33 cellular contexts compared by ENCODE assay signal in the genomic region with DNA sequence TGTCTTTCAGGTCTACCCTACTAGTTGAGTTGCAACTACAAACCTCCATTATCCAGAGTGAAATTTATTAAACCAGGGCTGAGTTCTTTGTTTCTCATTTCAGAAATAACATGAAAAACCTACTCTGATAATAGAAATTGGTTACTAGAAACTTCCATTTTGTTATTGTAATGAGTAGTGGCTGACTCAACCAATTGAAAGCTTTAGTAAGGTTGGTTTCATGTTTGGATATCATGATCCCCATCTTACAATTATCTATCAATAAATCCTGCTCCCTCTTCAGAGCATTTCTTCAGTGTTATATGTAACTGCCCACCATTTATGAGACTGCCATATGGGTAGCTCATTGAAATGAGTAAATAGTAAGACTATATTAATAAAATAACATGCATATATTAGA. TPM values are rescaled to one million over a fixed set of nuclear protein-coding genes. Genes with fewer than 3 reads are reported as not detected.
"Had no signal": no experiment of that assay in that cellular context is flagged by ENCODE, and none has a peak within 500 bp of the region (broad histone marks: within the 10 kb centered on the region; RNA-seq: fewer than 3 reads in every experiment).

No MANE protein-coding gene starts in this region.

- FAIRE-seq: RCC 7860 had no signal

- H3K27ac ChIP-seq: brain microvascular endothelial cell, PC-9, RWPE1, VCaP had no signal

- DNase-seq: activated B cell treated with CpG ODN at 0.5 μM for 24 hours; activated CD4-positive, alpha-beta T cell treated with anti-CD3 and anti-CD28 coated beads, Interleukin-2, amount 10 ng/mL, durations not matched to agents 24 days and 14 days; activated CD4-positive, alpha-beta T cell treated with anti-CD3 and anti-CD28 coated beads, Interleukin-2, amount 50 U/mL, for 4 hours; activated effector memory CD4-positive, alpha-beta T cell treated with Interleukin-2 at 50 U/mL for 16 hours; activated naive CD4-positive, alpha-beta T cell treated with anti-CD3 and anti-CD28 coated beads, Interleukin-2, amount 10 ng/mL, durations not matched to agents 7 days and 5 days; activated naive CD8-positive, alpha-beta T cell treated with anti-CD3 and anti-CD28 coated beads, Interleukin-2, amount 50 U/mL, for 24 hours; activated T-cell treated with anti-CD3 and anti-CD28 coated beads, Interleukin-2, amount 50 U/mL, for 1 hour; anterior cingulate cortex; brain microvascular endothelial cell; central memory CD4-positive, alpha-beta T cell; NCI-H1417; NCI-H146; NCI-H187; NCI-H2029 treated with DMSO at 0.1 percent for 48 hours; NCI-H2107; NCI-H2171; NCI-H510A; NCI-H526; NCI-H748 treated with DMSO at 0.1 percent for 48 hours; NK-92 treated with Interleukin-12 subunit alpha and Interleukin-12 subunit beta, amount 100 ng/mL, for 24 hours; PC-9; SIG-M5; T-cell; T-helper 2 cell; T-helper 9 cell had no signal

- H3K9me3 Mint-ChIP-seq: activated B cell treated with CpG ODN at 0.5 μM for 24 hours; activated naive CD4-positive, alpha-beta T cell treated with anti-CD3 and anti-CD28 coated beads, Interleukin-2, amount 10 ng/mL, durations not matched to agents 7 days and 5 days; T-cell had no signal

- H3K27me3 ChIP-seq: brain microvascular endothelial cell had no signal

- H3K27me3 Mint-ChIP-seq: activated B cell treated with CpG ODN at 0.5 μM for 24 hours; activated CD4-positive, alpha-beta T cell treated with anti-CD3 and anti-CD28 coated beads, Interleukin-2, amount 10 ng/mL, durations not matched to agents 24 days and 14 days; activated naive CD4-positive, alpha-beta T cell treated with anti-CD3 and anti-CD28 coated beads, Interleukin-2, amount 10 ng/mL, durations not matched to agents 7 days and 5 days; activated naive CD8-positive, alpha-beta T cell; activated naive CD8-positive, alpha-beta T cell treated with anti-CD3 and anti-CD28 coated beads, Interleukin-2, amount 50 U/mL, for 24 hours; T-cell had no signal

- H3K36me3 ChIP-seq: brain microvascular endothelial cell had no signal

- H3K27ac Mint-ChIP-seq: activated B cell treated with CpG ODN at 0.5 μM for 24 hours; activated CD4-positive, alpha-beta T cell treated with anti-CD3 and anti-CD28 coated beads, Interleukin-2, amount 10 ng/mL, durations not matched to agents 24 days and 14 days; activated naive CD4-positive, alpha-beta T cell treated with anti-CD3 and anti-CD28 coated beads, Interleukin-2, amount 10 ng/mL, durations not matched to agents 7 days and 5 days; activated naive CD8-positive, alpha-beta T cell treated with anti-CD3 and anti-CD28 coated beads, Interleukin-2, amount 50 U/mL, for 24 hours; activated T-helper 1 cell treated with anti-CD3 and anti-CD28 coated beads, Interleukin-12 subunit alpha, Interleukin-12 subunit beta, Interleukin-2, Interleukin-4 antibody, amounts not matched to agents 30 ng/mL and 10 ng/mL and 1 ng/mL, durations not matched to agents 14 hours and 24 hours and 36 hours; T-cell had no signal

- H3K4me3 ChIP-seq: PC-9 had no signal

- ATAC-seq: activated naive CD8-positive, alpha-beta T cell treated with anti-CD3 and anti-CD28 coated beads, Interleukin-2, amount 50 U/mL, for 24 hours; Right ventricle myocardium inferior; SK-N-SH treated with all-trans-retinoic acid at 6 μM for 48 hours; T-cell had no signal

- H3K4me3 Mint-ChIP-seq: activated B cell treated with CpG ODN at 0.5 μM for 24 hours; activated CD4-positive, alpha-beta T cell treated with anti-CD3 and anti-CD28 coated beads, Interleukin-2, amount 10 ng/mL, durations not matched to agents 24 days and 14 days; activated naive CD4-positive, alpha-beta T cell treated with anti-CD3 and anti-CD28 coated beads, Interleukin-2, amount 10 ng/mL, durations not matched to agents 7 days and 5 days; activated naive CD8-positive, alpha-beta T cell; activated naive CD8-positive, alpha-beta T cell treated with anti-CD3 and anti-CD28 coated beads, Interleukin-2, amount 50 U/mL, for 24 hours; activated T-helper 1 cell treated with anti-CD3 and anti-CD28 coated beads, Interleukin-12 subunit alpha, Interleukin-12 subunit beta, Interleukin-2, Interleukin-4 antibody, amounts not matched to agents 30 ng/mL and 10 ng/mL and 1 ng/mL, durations not matched to agents 14 hours and 24 hours and 36 hours; T-cell had no signal

RNA-seq across cellular contexts. Expression of a gene that starts 16.9 kb away (rescaled TPM):
- total RNA-seq: OCI-LY7 had no signal
